20 cellular contexts compared by ENCODE assay signal in genomic region chr2:186522538-186522937, GRCh38. TPM values are rescaled to one million over a fixed set of nuclear protein-coding genes. Genes with fewer than 3 reads are reported as not detected.
DNase-seq lines count a peak whose midpoint lies in the region; ATAC-seq, FAIRE-seq and TF ChIP-seq lines count a peak whose summit lies in the region.
"Had no signal": no experiment of that assay in that cellular context is flagged by ENCODE, and none has a peak within 500 bp of the region (broad histone marks: within the 10 kb centered on the region; RNA-seq: fewer than 3 reads in every experiment).

No MANE protein-coding gene starts in this region.

- FAIRE-seq in endometrium (lab: Jason Lieb, UNC): peak; percentile 81
- FAIRE-seq: A204.1, H54 had no signal

- H3K4me3 ChIP-seq in HEK293 (ENCODE audit: low read depth, low read length): no peak overlapping the region
- no peak overlapping the region for H3K4me3 ChIP-seq in CD8-positive, alpha-beta T cell (ENCODE audit: low read depth, low read length)
- H3K4me3 ChIP-seq in left ventricle myocardium inferior: no peak overlapping the region
- H3K4me3 ChIP-seq: GM23338 had no signal

- H3K36me3 ChIP-seq in HEK293 (ENCODE audit: control insufficient read depth in 2 of 2, insufficient read depth in 1 of 2, low read length in 2 of 2) (peaks cover 2 to 9% of the 10 kb centered on the region in 2 experiments; a peak in 1 of 3 replicates), left ventricle myocardium inferior (peaks cover 20% of the 10 kb centered on the region)
- no peaks in the 10 kb centered on the region for H3K36me3 ChIP-seq in CD8-positive, alpha-beta T cell (ENCODE audit: insufficient read depth, low read length)

- intact Hi-C loops in CD8-positive, alpha-beta T cell (cut with DNase I, micrococcal nuclease): no loop called here
- intact Hi-C loops in cardiac septum (cut with DNase I) (no loop called here), left ventricle myocardium inferior (cut with micrococcal nuclease) (no loop called here), Right ventricle myocardium inferior (cut with DNase I) (no loop called here)

- TF ChIP-seq CTCF in HEK293 (tag by site-specific recombination; IDR thresholded peaks at IDR 0.05): no peak
- no peak for TF ChIP-seq CTCF in nephron (IDR thresholded peaks at IDR 0.05; ENCODE audit: unreplicated experiment in 3 of 3)
- TF ChIP-seq CTCF in CD8-positive, alpha-beta T cell (IDR thresholded peaks at IDR 0.05): no peak
- TF ChIP-seq CTCF in left ventricle myocardium inferior (IDR thresholded peaks at IDR 0.05; ENCODE audit: borderline replicate concordance): no peak

- peaks cover 12% of the 10 kb centered on the region for H3K9me3 Mint-ChIP-seq in nephron
- no peaks in the 10 kb centered on the region for H3K9me3 Mint-ChIP-seq in CD8-positive, alpha-beta T cell
- H3K9me3 Mint-ChIP-seq: CD4-positive, alpha-beta T cell; GM23338; HFFc6 had no signal

- no peaks in the 10 kb centered on the region for H3K27me3 ChIP-seq in CD8-positive, alpha-beta T cell (ENCODE audit: insufficient read depth, low read length)
- no peaks in the 10 kb centered on the region for H3K27me3 ChIP-seq in left ventricle myocardium inferior (ENCODE audit: low read depth)

- no peak for ATAC-seq in CD8-positive, alpha-beta T cell
- no peak for ATAC-seq in Right ventricle myocardium inferior

- H3K27ac ChIP-seq in HEK293 (ENCODE audit: extremely low read depth, low read depth, low read length): no peak overlapping the region
- H3K27ac ChIP-seq in CD8-positive, alpha-beta T cell (ENCODE audit: low read depth, low read length): no peak overlapping the region
- H3K27ac ChIP-seq in left ventricle myocardium inferior (replicated peaks): no peak overlapping the region
- H3K27ac ChIP-seq: C4-2B, HL-60 had no signal

- peak overlapping the region in 1 of 3 experiments; percentile 44 for H3K4me3 Mint-ChIP-seq in nephron
- H3K4me3 Mint-ChIP-seq in CD8-positive, alpha-beta T cell: no peak overlapping the region
- H3K4me3 Mint-ChIP-seq: CD4-positive, alpha-beta T cell; GM23338; HFFc6 had no signal

- H3K4me1 Mint-ChIP-seq in nephron: peaks cover 40% of the 10 kb centered on the region
- H3K4me1 Mint-ChIP-seq in CD8-positive, alpha-beta T cell (ENCODE audit: low read depth): no peaks in the 10 kb centered on the region

- no peak for DNase-seq in CD8-positive, alpha-beta T cell
- DNase-seq in cardiac septum (ENCODE audit: low spot score): no peak
- no peak for DNase-seq in left ventricle myocardium inferior
- DNase-seq in Right ventricle myocardium inferior (ENCODE audit: missing footprints): no peak
- DNase-seq: AML-193; CD4-positive, alpha-beta T cell; DMS153; DMS79; GF-D8; HCEC 1CT; HFFc6; IMR-90 had no signal

- no peaks in the 10 kb centered on the region for H3K4me1 ChIP-seq in HEK293 (ENCODE audit: control insufficient read depth, insufficient read depth, low read length)
- H3K4me1 ChIP-seq in CD8-positive, alpha-beta T cell (ENCODE audit: insufficient read depth, low read length): no peaks in the 10 kb centered on the region
- H3K4me1 ChIP-seq in left ventricle myocardium inferior: peaks cover 13% of the 10 kb centered on the region

- H3K9me3 ChIP-seq in HEK293 (ENCODE audit: control insufficient read depth, insufficient read depth, low read depth, low read length): no peaks in the 10 kb centered on the region
- no peaks in the 10 kb centered on the region for H3K9me3 ChIP-seq in CD8-positive, alpha-beta T cell (ENCODE audit: low read length)
- no peaks in the 10 kb centered on the region for H3K9me3 ChIP-seq in left ventricle myocardium inferior (replicated peaks)

- POLR2A ChIA-PET in HEK293 (lab: Yijun Ruan, JAX): no interaction called here
- POLR2A ChIA-PET in CD8-positive, alpha-beta T cell (lab: Charles Lee): no interaction called here

- peaks cover 60% of the 10 kb centered on the region for H3K36me3 Mint-ChIP-seq in nephron (ENCODE audit: low read depth)
- H3K36me3 Mint-ChIP-seq in CD8-positive, alpha-beta T cell: peaks cover 37% of the 10 kb centered on the region

- peak overlapping the region; percentile 62 to 96 (median 85) for H3K27ac Mint-ChIP-seq in nephron
- H3K27ac Mint-ChIP-seq in CD8-positive, alpha-beta T cell: no peak overlapping the region
- H3K27ac Mint-ChIP-seq: CD4-positive, alpha-beta T cell; GM23338; HFFc6 had no signal

- CTCF ChIA-PET in HEK293 (lab: Yijun Ruan, JAX): interaction anchor here (0.7 kb wide), 1 partner anchor 783 kb away, joined by 4 read pairs; no protein-coding TSS in a partner anchor
- CTCF ChIA-PET in CD8-positive, alpha-beta T cell (lab: Charles Lee): no interaction called here

- H3K27me3 Mint-ChIP-seq in nephron (ENCODE audit: low read depth): no peaks in the 10 kb centered on the region
- H3K27me3 Mint-ChIP-seq in CD8-positive, alpha-beta T cell (ENCODE audit: low read depth): no peaks in the 10 kb centered on the region
- H3K27me3 Mint-ChIP-seq: CD4-positive, alpha-beta T cell had no signal

TF ChIP-seq in HEK293, 187 proteins besides CTCF, POLR2A, EP300 and RAD21:
- peak; percentile 38; the same call in 1 of the 2 replicates for TF ChIP-seq PRDM10 (tag by site-specific recombination; IDR thresholded peaks at IDR 0.05)
- TF ChIP-seq ZNF670 (tag by site-specific recombination; IDR thresholded peaks at IDR 0.05; ENCODE audit: low read depth): no peak
TF ChIP-seq in HEK293: peak in this region for 1.

RNA-seq across cellular contexts. Expression of gene ZC3H15, which starts 36.5 kb away (rescaled TPM):
- total RNA-seq in CD8-positive, alpha-beta T cell: 100 to 1,000 TPM; 146 to 151 TPM
- 36.8 TPM for total RNA-seq in cardiac septum
- total RNA-seq in left ventricle myocardium inferior: 30.5 TPM
- 27.2 TPM for total RNA-seq in Right ventricle myocardium inferior
